In genomic region chr1:30452170-30452569, GRCh38 we compare ENCODE assay signal across 16 cellular contexts.
DNase-seq lines count a peak whose midpoint lies in the region; ATAC-seq, FAIRE-seq and TF ChIP-seq lines count a peak whose summit lies in the region.
"Had no signal": no experiment of that assay in that cellular context is flagged by ENCODE, and none has a peak within 500 bp of the region (broad histone marks: within the 10 kb centered on the region; RNA-seq: fewer than 3 reads in every experiment).

No MANE protein-coding gene starts in this region.

- in situ Hi-C loops in HepG2 (cut with HindIII; ENCODE audit: extremely low pct_ligation_motif_present, low pct_unique_long_range_greater_than_20kb): no loop called here

- FAIRE-seq in bronchial epithelial cell (lab: Jason Lieb, UNC): peak; percentile 94
- no peak for FAIRE-seq in HepG2 (lab: Jason Lieb, UNC)
- FAIRE-seq: GM12878, GM18507 had no signal

- no peaks in the 10 kb centered on the region for H3K9me3 Mint-ChIP-seq in activated CD4-positive, alpha-beta T cell treated with anti-CD3 and anti-CD28 coated beads, Interleukin-2, amount 10 ng/mL, durations not matched to agents 24 days and 14 days
- no peaks in the 10 kb centered on the region for H3K9me3 Mint-ChIP-seq in activated CD4-positive, alpha-beta T cell treated with anti-CD3 and anti-CD28 coated beads for 36 hours (ENCODE audit: low read depth)

- TF ChIP-seq CTCF in bronchial epithelial cell (IDR thresholded peaks at IDR 0.05; ENCODE audit: insufficient read depth, low read length, severe bottlenecking) (no peak), HepG2 (CRISPR knock-in tag; IDR thresholded peaks at IDR 0.05) (no peak)

- H3K4me3 Mint-ChIP-seq in activated CD4-positive, alpha-beta T cell treated with anti-CD3 and anti-CD28 coated beads, Interleukin-2, amount 10 ng/mL, durations not matched to agents 24 days and 14 days: no peak overlapping the region
- H3K4me3 Mint-ChIP-seq in activated CD4-positive, alpha-beta T cell treated with anti-CD3 and anti-CD28 coated beads for 36 hours: no peak overlapping the region
- H3K4me3 Mint-ChIP-seq: GM23338 had no signal

- DNase-seq in activated CD4-positive, alpha-beta T cell treated with anti-CD3 and anti-CD28 coated beads, Interleukin-2, amount 10 ng/mL, durations not matched to agents 24 days and 14 days: peak; percentile 36
- DNase-seq in activated CD4-positive, alpha-beta T cell treated with anti-CD3 and anti-CD28 coated beads for 36 hours: no peak
- no peak for DNase-seq in bronchial epithelial cell (ENCODE audit: low read depth)
- no peak for DNase-seq in HepG2 (ENCODE audit: low spot score)
- no peak for DNase-seq in HUDEP-2 (lab: John Stamatoyannopoulos, UW; ENCODE audit: unreplicated experiment in 76 of 76)
- no peak for DNase-seq in SW 1271 (lab: John Stamatoyannopoulos, UW)
- DNase-seq in NCI-H526 (lab: John Stamatoyannopoulos, UW): no peak
- no peak for DNase-seq in NCI-H1436 (lab: John Stamatoyannopoulos, UW)
- DNase-seq: AML-193, DMS 273 treated with DMSO at 0.1 percent for 48 hours, H7 had no signal

- H3K27ac Mint-ChIP-seq in activated CD4-positive, alpha-beta T cell treated with anti-CD3 and anti-CD28 coated beads, Interleukin-2, amount 10 ng/mL, durations not matched to agents 24 days and 14 days: no peak overlapping the region
- H3K27ac Mint-ChIP-seq in activated CD4-positive, alpha-beta T cell treated with anti-CD3 and anti-CD28 coated beads for 36 hours: no peak overlapping the region
- H3K27ac Mint-ChIP-seq: GM23338 had no signal

- 0% methylated on average over 2 of the region's 2 CpGs for WGBS in HepG2 (ENCODE audit: low lambda C conversion rate)

- H3K9me3 ChIP-seq in HepG2 (ENCODE audit: low read length): no peaks in the 10 kb centered on the region
- H3K9me3 ChIP-seq: BLaER1 had no signal

- H2AFZ ChIP-seq in HepG2 (ENCODE audit: low read length): no peak overlapping the region
- H2AFZ ChIP-seq: GM23338 had no signal

- CTCF ChIA-PET in activated CD4-positive, alpha-beta T cell treated with anti-CD3 and anti-CD28 coated beads for 36 hours (lab: Charles Lee): no interaction called here
- CTCF ChIA-PET in HepG2 (lab: Yijun Ruan, JAX; ENCODE audit: low intra/inter-chr PET ratio, low total read pairs): no interaction called here

- H3K36me3 Mint-ChIP-seq in activated CD4-positive, alpha-beta T cell treated with anti-CD3 and anti-CD28 coated beads, Interleukin-2, amount 10 ng/mL, durations not matched to agents 24 days and 14 days (ENCODE audit: low read depth): no peaks in the 10 kb centered on the region
- H3K36me3 Mint-ChIP-seq in activated CD4-positive, alpha-beta T cell treated with anti-CD3 and anti-CD28 coated beads for 36 hours (ENCODE audit: low read depth): no peaks in the 10 kb centered on the region

- no peaks in the 10 kb centered on the region for H3K4me1 ChIP-seq in HepG2 (ENCODE audit: insufficient read depth, low read length)
- H3K4me1 ChIP-seq: BLaER1 had no signal

- H3K4me3 ChIP-seq in bronchial epithelial cell (ENCODE audit: low read depth, low read length) (no peak overlapping the region), HepG2 (replicated peaks in 1 of 3; ENCODE audit: insufficient read depth in 1 of 3, low read depth in 2 of 3, low read length in 3 of 3) (no peak overlapping the region)
- H3K4me3 ChIP-seq: BLaER1, GM12878, GM23338 had no signal

- TF ChIP-seq EP300 in HepG2 (IDR thresholded peaks at IDR 0.05; ENCODE audit: low read depth in 2 of 2, low read length in 2 of 2) (no peak), HepG2 (CRISPR knock-in tag; IDR thresholded peaks at IDR 0.05; ENCODE audit: borderline replicate concordance) (no peak)

- no peaks in the 10 kb centered on the region for H3K4me1 Mint-ChIP-seq in activated CD4-positive, alpha-beta T cell treated with anti-CD3 and anti-CD28 coated beads, Interleukin-2, amount 10 ng/mL, durations not matched to agents 24 days and 14 days
- H3K4me1 Mint-ChIP-seq in activated CD4-positive, alpha-beta T cell treated with anti-CD3 and anti-CD28 coated beads for 36 hours: no peaks in the 10 kb centered on the region
- H3K4me1 Mint-ChIP-seq: GM23338 had no signal

- intact Hi-C loops in activated CD4-positive, alpha-beta T cell treated with anti-CD3 and anti-CD28 coated beads, Interleukin-2, amount 10 ng/mL, durations not matched to agents 24 days and 14 days (cut with micrococcal nuclease): no loop called here
- intact Hi-C loops in activated CD4-positive, alpha-beta T cell treated with anti-CD3 and anti-CD28 coated beads for 36 hours (cut with DNase I, micrococcal nuclease): no loop called here
- intact Hi-C loops in HepG2 (cut with micrococcal nuclease; ENCODE audit: unreplicated experiment): no loop called here

- no peaks in the 10 kb centered on the region for H4K20me1 ChIP-seq in HepG2 (ENCODE audit: insufficient read depth, low read length)
- H4K20me1 ChIP-seq: BLaER1 had no signal

- TF ChIP-seq RAD21 in HepG2 (CRISPR knock-in tag; IDR thresholded peaks at IDR 0.05): no peak

- BruUV-seq in HepG2 (replicated peaks; lab: Mats Ljungman, UMichigan): no TSS peak

- TF ChIP-seq POLR2A in HepG2 (IDR thresholded peaks at IDR 0.05; ENCODE audit: insufficient read depth in 1 of 2, low read depth in 2 of 2, low read length in 2 of 2): no peak

- peaks cover 2% of the 10 kb centered on the region for H3K27me3 Mint-ChIP-seq in activated CD4-positive, alpha-beta T cell treated with anti-CD3 and anti-CD28 coated beads, Interleukin-2, amount 10 ng/mL, durations not matched to agents 24 days and 14 days
- peaks cover 13% of the 10 kb centered on the region for H3K27me3 Mint-ChIP-seq in activated CD4-positive, alpha-beta T cell treated with anti-CD3 and anti-CD28 coated beads for 36 hours

- H3K27ac ChIP-seq in HepG2 (ENCODE audit: extremely low read length, insufficient read depth, low read length): no peak overlapping the region
- H3K27ac ChIP-seq: 22Rv1, BLaER1 had no signal

- no peaks in the 10 kb centered on the region for H3K79me2 ChIP-seq in HepG2 (ENCODE audit: insufficient read depth, low read length)

- H3K9ac ChIP-seq in HepG2 (ENCODE audit: insufficient read depth, low read depth, low read length): no peak overlapping the region
- H3K9ac ChIP-seq: BLaER1 had no signal

- ATAC-seq in activated CD4-positive, alpha-beta T cell treated with anti-CD3 and anti-CD28 coated beads for 36 hours: no peak
- no peak for ATAC-seq in HepG2
- ATAC-seq: GM12878, GM23338 had no signal

- no peak overlapping the region for H3K4me2 ChIP-seq in HepG2 (ENCODE audit: low read depth, low read length)
- H3K4me2 ChIP-seq: BLaER1, GM23338 had no signal

- POLR2A ChIA-PET in activated CD4-positive, alpha-beta T cell treated with anti-CD3 and anti-CD28 coated beads for 36 hours (lab: Charles Lee): no interaction called here
- POLR2A ChIA-PET in HepG2 (lab: Yijun Ruan, JAX): no interaction called here

- H3K27me3 ChIP-seq in bronchial epithelial cell (ENCODE audit: control insufficient read depth, insufficient read depth, low read length): no peaks in the 10 kb centered on the region
- H3K27me3 ChIP-seq in HepG2 (ENCODE audit: control insufficient read depth in 1 of 2, insufficient read depth in 2 of 2, low read length in 2 of 2): no peaks in the 10 kb centered on the region
- H3K27me3 ChIP-seq: BLaER1 had no signal

- H3K36me3 ChIP-seq in bronchial epithelial cell (ENCODE audit: control insufficient read depth, insufficient read depth, low read length) (no peaks in the 10 kb centered on the region), HepG2 (replicated peaks in 1 of 2; ENCODE audit: control insufficient read depth in 1 of 2, insufficient read depth in 2 of 2, low read length in 2 of 2) (no peaks in the 10 kb centered on the region)
- H3K36me3 ChIP-seq: BLaER1 had no signal

TF ChIP-seq in HepG2, 621 proteins besides CTCF, POLR2A, EP300 and RAD21:
- no peak for TF ChIP-seq GABPA (IDR thresholded peaks at IDR 0.05; ENCODE audit: low read depth, low read length)
- TF ChIP-seq GABPA (CRISPR knock-in tag; IDR thresholded peaks at IDR 0.05; ENCODE audit: low read depth): no peak
- 0 out of 2 replicates have a peak, but pooled peaks have one; percentile 3 for TF ChIP-seq CREB1 (IDR thresholded peaks at IDR 0.05)
- TF ChIP-seq CREB1 (CRISPR knock-in tag; IDR thresholded peaks at IDR 0.05): no peak
- TF ChIP-seq ZFP90 (CRISPR knock-in tag; IDR thresholded peaks at IDR 0.05; ENCODE audit: borderline replicate concordance): no peak
